8 cellular contexts compared by ENCODE assay signal in genomic region chr5:96565843-96566242, GRCh38.
DNase-seq lines count a peak whose midpoint lies in the region; ATAC-seq and TF ChIP-seq lines count a peak whose summit lies in the region.

No MANE protein-coding gene starts in this region.

- no peak overlapping the region for H3K27ac Mint-ChIP-seq in T-helper 2 cell treated with Interferon-gamma antibody and Interleukin-4, amounts not matched to agents 5 μg/mL and 100 μg/mL, for 36 hours

- H3K36me3 Mint-ChIP-seq in T-helper 2 cell treated with Interferon-gamma antibody and Interleukin-4, amounts not matched to agents 5 μg/mL and 100 μg/mL, for 36 hours (ENCODE audit: low read depth): no peaks in the 10 kb centered on the region

- DNase-seq in COR-L47 (lab: John Stamatoyannopoulos, UW) (peak; percentile 34), NCI-H2171 (lab: John Stamatoyannopoulos, UW) (peak; percentile 7), fibroblast of pulmonary artery (ENCODE audit: low read depth) (peak; percentile 83), suprapubic skin (ENCODE audit: low spot score in 2 of 2) (no peak), Peyer's patch (no peak)
- DNase-seq in stimulated activated naive CD4-positive, alpha-beta T cell (lab: John Stamatoyannopoulos, UW): no peak
- no peak for DNase-seq in T-helper 2 cell treated with Interferon-gamma antibody and Interleukin-4, amounts not matched to agents 5 μg/mL and 100 μg/mL, for 36 hours (ENCODE audit: low spot score)

- H3K9me3 ChIP-seq in suprapubic skin (no peaks in the 10 kb centered on the region), Peyer's patch (no peaks in the 10 kb centered on the region)

- WGBS in suprapubic skin: 53% methylated on average over 4 of the region's 4 CpGs

- TF ChIP-seq CTCF in fibroblast of pulmonary artery (IDR thresholded peaks at IDR 0.05; ENCODE audit: low read length, missing control alignments) (no peak), suprapubic skin (IDR thresholded peaks at IDR 0.05) (no peak), Peyer's patch (IDR thresholded peaks at IDR 0.05) (no peak)

- no peaks in the 10 kb centered on the region for H3K27me3 ChIP-seq in suprapubic skin
- no peaks in the 10 kb centered on the region for H3K27me3 ChIP-seq in Peyer's patch

- H3K4me3 ChIP-seq in fibroblast of pulmonary artery (replicated peaks; ENCODE audit: low read depth, low read length) (no peak overlapping the region), suprapubic skin (no peak overlapping the region), Peyer's patch (no peak overlapping the region)

- H3K4me1 ChIP-seq in suprapubic skin (peaks cover 12% of the 10 kb centered on the region), Peyer's patch (no peaks in the 10 kb centered on the region)

- no peak overlapping the region for H3K4me3 Mint-ChIP-seq in T-helper 2 cell treated with Interferon-gamma antibody and Interleukin-4, amounts not matched to agents 5 μg/mL and 100 μg/mL, for 36 hours

- H3K9me3 Mint-ChIP-seq in T-helper 2 cell treated with Interferon-gamma antibody and Interleukin-4, amounts not matched to agents 5 μg/mL and 100 μg/mL, for 36 hours: no peaks in the 10 kb centered on the region

- TF ChIP-seq POLR2A in suprapubic skin (IDR thresholded peaks at IDR 0.05) (no peak), Peyer's patch (IDR thresholded peaks at IDR 0.05) (no peak)

- H3K27ac ChIP-seq in suprapubic skin (no peak overlapping the region), Peyer's patch (no peak overlapping the region)

- no peaks in the 10 kb centered on the region for H3K36me3 ChIP-seq in suprapubic skin
- H3K36me3 ChIP-seq in Peyer's patch: no peaks in the 10 kb centered on the region

- no peak for TF ChIP-seq EP300 in suprapubic skin (IDR thresholded peaks at IDR 0.05)

- peak; percentile 76 for ATAC-seq in GM21529 (IDR thresholded peaks at IDR 0.05; ENCODE audit: unreplicated experiment)

- peaks cover 23% of the 10 kb centered on the region for H3K27me3 Mint-ChIP-seq in T-helper 2 cell treated with Interferon-gamma antibody and Interleukin-4, amounts not matched to agents 5 μg/mL and 100 μg/mL, for 36 hours (ENCODE audit: low read depth)

- H3K4me1 Mint-ChIP-seq in T-helper 2 cell treated with Interferon-gamma antibody and Interleukin-4, amounts not matched to agents 5 μg/mL and 100 μg/mL, for 36 hours (ENCODE audit: low read depth): peaks cover 14% of the 10 kb centered on the region

Comparison
In these comparisons a context has a peak if more than half of its experiments do, and no peak if none do; other contexts are left out.
1. DNase-seq: peak in COR-L47 (single experiment), NCI-H2171 (single experiment) and fibroblast of pulmonary artery (single experiment); none in stimulated activated naive CD4-positive, alpha-beta T cell (0 of 6), suprapubic skin (0 of 2), Peyer's patch (0 of 3) and T-helper 2 cell treated with Interferon-gamma antibody and Interleukin-4, amounts not matched to agents 5 μg/mL and 100 μg/mL, for 36 hours (single experiment).